Comparison of ENCODE assay signal across 2 cellular contexts in genomic region chr9:123302348-123303214, GRCh38.
A peak's percentile ranks its signal among the peaks of the same experiment; 100 is the strongest.
TF ChIP-seq lines count a peak whose summit lies in the region.

No MANE protein-coding gene starts in this region.

TF ChIP-seq in GM23338, 12 proteins besides CTCF, POLR2A, EP300 and RAD21:
- TF ChIP-seq CREB1 (CRISPR knock-in tag; IDR thresholded peaks at IDR 0.05; ENCODE audit: low read depth) = no peak
- no peak for TF ChIP-seq EZH2 (IDR thresholded peaks at IDR 0.05; ENCODE audit: low read depth, unreplicated experiment)
- TF ChIP-seq ZNF462 (CRISPR knock-in tag; IDR thresholded peaks at IDR 0.05) = no peak
- TF ChIP-seq NANOG (IDR thresholded peaks at IDR 0.05; ENCODE audit: borderline replicate concordance) = no peak
- no peak for TF ChIP-seq EZH2phosphoT487 (IDR thresholded peaks at IDR 0.05; ENCODE audit: unreplicated experiment)
- TF ChIP-seq REST (IDR thresholded peaks at IDR 0.05; ENCODE audit: unreplicated experiment) = no peak
- TF ChIP-seq ZNF114 (CRISPR knock-in tag; IDR thresholded peaks at IDR 0.05) = no peak
- no peak for TF ChIP-seq POLR2AphosphoS5 (IDR thresholded peaks at IDR 0.05; ENCODE audit: low read depth)
- TF ChIP-seq JUNB (IDR thresholded peaks at IDR 0.05; ENCODE audit: unreplicated experiment) = no peak
- no peak for TF ChIP-seq STAT1 (IDR thresholded peaks at IDR 0.05; ENCODE audit: unreplicated experiment)
- no peak for TF ChIP-seq ETS1 (IDR thresholded peaks at IDR 0.05)
- TF ChIP-seq ZNF331 (CRISPR knock-in tag; IDR thresholded peaks at IDR 0.05; ENCODE audit: low read depth) = no peak

TF ChIP-seq in K562, 482 proteins besides CTCF, POLR2A, EP300 and RAD21 (continues in another document):
- TF ChIP-seq NR2F6 (CRISPR knock-in tag; IDR thresholded peaks at IDR 0.05) = no peak
- TF ChIP-seq MNT (conservative IDR thresholded peaks at IDR 0.05) = no peak
- no peak for TF ChIP-seq ARID4B (CRISPR knock-in tag; IDR thresholded peaks at IDR 0.05)
- no peak for TF ChIP-seq LARP7 (IDR thresholded peaks at IDR 0.05)
- no peak for TF ChIP-seq PTRF (tag; IDR thresholded peaks at IDR 0.05)
- TF ChIP-seq TBL1XR1 (IDR thresholded peaks at IDR 0.05; ENCODE audit: low read length in 2 of 2) = 0 out of 4 replicates have a peak, but pooled peaks of 1 of the 2 experiments have one; percentile 61
- TF ChIP-seq KLF1 (tag; IDR thresholded peaks at IDR 0.05) = no peak
- peak in 1 of 2 experiments; percentile 89; a peak in 2 of 4 replicates for TF ChIP-seq MLLT1 (IDR thresholded peaks at IDR 0.05)
- TF ChIP-seq ZBTB1 (CRISPR knock-in tag; IDR thresholded peaks at IDR 0.05; ENCODE audit: borderline replicate concordance, low read depth) = no peak
- no peak for TF ChIP-seq ZSCAN29 (IDR thresholded peaks at IDR 0.05)
- TF ChIP-seq ZNF133 (CRISPR knock-in tag; IDR thresholded peaks at IDR 0.05) = no peak
- no peak for TF ChIP-seq ZKSCAN8 (CRISPR knock-in tag; IDR thresholded peaks at IDR 0.05)
- TF ChIP-seq KLF13 (tag; IDR thresholded peaks at IDR 0.05; ENCODE audit: borderline replicate concordance, low read depth) = no peak
- TF ChIP-seq ZNF3 (CRISPR knock-in tag; IDR thresholded peaks at IDR 0.05) = no peak
- TF ChIP-seq TCF15 (CRISPR knock-in tag; IDR thresholded peaks at IDR 0.05) = no peak
- no peak for TF ChIP-seq FOXJ2 (tag; IDR thresholded peaks at IDR 0.05)
- no peak for TF ChIP-seq E2F3 (CRISPR knock-in tag; IDR thresholded peaks at IDR 0.05)
- no peak for TF ChIP-seq E2F6 (IDR thresholded peaks at IDR 0.05; ENCODE audit: borderline replicate concordance in 1 of 2, extremely low read depth in 1 of 2, insufficient read depth in 1 of 2, insufficient read length in 1 of 2, low read depth in 1 of 2, low read length in 1 of 2, poor library complexity in 1 of 2, severe bottlenecking in 1 of 2)
- TF ChIP-seq ZNF140 (CRISPR knock-in tag; IDR thresholded peaks at IDR 0.05) = no peak
- no peak for TF ChIP-seq ELK1 (CRISPR knock-in tag; IDR thresholded peaks at IDR 0.05)
- no peak for TF ChIP-seq NR2C2 (CRISPR knock-in tag; IDR thresholded peaks at IDR 0.05)
- peak; percentile 12; the same call in 1 of the 2 replicates for TF ChIP-seq NR2C2 (tag; IDR thresholded peaks at IDR 0.05)
- TF ChIP-seq ZNF175 (CRISPR knock-in tag; IDR thresholded peaks at IDR 0.05; ENCODE audit: low read depth) = 0 out of 2 replicates have a peak, but pooled peaks have one; percentile 50
- TF ChIP-seq ZKSCAN3 (CRISPR knock-in tag; IDR thresholded peaks at IDR 0.05) = no peak
- no peak for TF ChIP-seq PHF8 (IDR thresholded peaks at IDR 0.05; ENCODE audit: borderline replicate concordance, low read length)
- TF ChIP-seq CHAMP1 (IDR thresholded peaks at IDR 0.05) = no peak
- no peak for TF ChIP-seq ZNF232 (CRISPR knock-in tag; IDR thresholded peaks at IDR 0.05)
- TF ChIP-seq SIRT6 (IDR thresholded peaks at IDR 0.05; ENCODE audit: low read depth, low read length) = no peak
- TF ChIP-seq ZNF311 (CRISPR knock-in tag; IDR thresholded peaks at IDR 0.05) = no peak
- no peak for TF ChIP-seq PHF20 (IDR thresholded peaks at IDR 0.05; ENCODE audit: partially characterized antibody)
- no peak for TF ChIP-seq BRCA1 (IDR thresholded peaks at IDR 0.05)
- no peak for TF ChIP-seq BRCA1 (CRISPR knock-in tag; IDR thresholded peaks at IDR 0.05)
- no peak for TF ChIP-seq POU5F1 (IDR thresholded peaks at IDR 0.05; ENCODE audit: borderline replicate concordance, low read depth, low read length, partially characterized antibody)
- TF ChIP-seq HOXB6 (CRISPR knock-in tag; IDR thresholded peaks at IDR 0.05; ENCODE audit: borderline replicate concordance) = no peak
- no peak for TF ChIP-seq CREB5 (CRISPR knock-in tag; IDR thresholded peaks at IDR 0.05)
- TF ChIP-seq HINFP (tag; conservative IDR thresholded peaks at IDR 0.05; ENCODE audit: low read depth) = no peak
- no peak for TF ChIP-seq ZNF212 (CRISPR knock-in tag; IDR thresholded peaks at IDR 0.05)
- TF ChIP-seq MAX (CRISPR knock-in tag; IDR thresholded peaks at IDR 0.05) = peak; percentile 23; the same call in 1 of the 2 replicates
- no peak for TF ChIP-seq TFE3 (CRISPR knock-in tag; IDR thresholded peaks at IDR 0.05)
- no peak for TF ChIP-seq TBP (optimal IDR thresholded peaks at IDR 0.05; ENCODE audit: low read depth, low read length)
